In the genomic region with DNA sequence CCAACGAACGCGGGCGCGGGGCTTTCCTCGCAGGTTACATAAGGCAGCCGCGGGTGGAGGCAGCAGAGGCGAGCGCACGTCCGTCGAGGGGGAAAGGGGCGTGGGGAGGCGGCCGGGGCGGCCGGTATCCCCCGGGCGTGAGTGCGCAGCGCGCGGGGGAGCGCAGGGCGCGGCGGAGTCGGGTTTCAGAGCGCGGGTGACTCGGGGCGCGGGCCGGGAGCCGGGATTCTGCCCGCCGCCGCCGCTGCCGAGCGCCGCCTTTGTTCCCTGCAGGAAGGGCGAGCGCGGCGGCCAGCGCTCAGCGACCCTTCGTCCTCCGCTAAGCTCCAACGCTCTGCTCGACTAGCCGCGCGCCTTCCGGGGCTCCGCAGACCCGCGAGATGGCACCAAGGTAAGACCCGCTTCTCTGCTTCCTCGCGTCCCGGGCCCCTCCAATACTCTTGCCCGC, we compare ENCODE assay signal across 10 cellular contexts. TPM values are rescaled to one million over a fixed set of nuclear protein-coding genes. Genes with fewer than 3 reads are reported as not detected.
DNase-seq lines count a peak whose midpoint lies in the region; ATAC-seq, FAIRE-seq and TF ChIP-seq lines count a peak whose summit lies in the region.
"Had no signal": no experiment of that assay in that cellular context is flagged by ENCODE, and none has a peak within 500 bp of the region (broad histone marks: within the 10 kb centered on the region; RNA-seq: fewer than 3 reads in every experiment).

A gene (plus strand): TSS at position 226 of the 448 bp plus-strand sequence. CDS start 155 bp downstream, at position 381.

- H3K9ac ChIP-seq in iPS-15b (ENCODE audit: low read depth, low read length), result peak within 1 kb of the TSS; percentile 12
- H3K9ac ChIP-seq: KMS-11 had no signal

- TF ChIP-seq POLR2A in spleen (IDR thresholded peaks at IDR 0.05), result no peak

- H3K27me3 ChIP-seq in iPS-15b (ENCODE audit: control insufficient read depth, insufficient read depth, low read length) (peaks cover 62% of the 10 kb centered on the region), spleen (replicated peaks in 1 of 7) (peaks cover 3 to 63% (median 39%) of the 10 kb centered on the region in 7 donors)

- H3K27me3 Mint-ChIP-seq in activated naive CD8-positive, alpha-beta T cell, result peaks cover 40% of the 10 kb centered on the region

- H3K9me3 Mint-ChIP-seq in activated naive CD8-positive, alpha-beta T cell (ENCODE audit: low read depth), result no peaks in the 10 kb centered on the region

- no peak for FAIRE-seq in HTR-8/SVneo (lab: Jason Lieb, UNC)
- FAIRE-seq: A204.1 had no signal

- DNase-seq in DMS53 (lab: John Stamatoyannopoulos, UW) (peak; percentile 49), DMS53 treated with DMSO at 0.1 percent for 48 hours (lab: John Stamatoyannopoulos, UW; ENCODE audit: unreplicated experiment) (no peak), spleen (no peak), HTR-8/SVneo (ENCODE audit: insufficient read length, low spot score) (no peak), nucleus accumbens (lab: John Stamatoyannopoulos, UW) (no peak)

- peak within 1 kb of the TSS; percentile 63 for H3K4me3 Mint-ChIP-seq in activated naive CD8-positive, alpha-beta T cell

- H3K4me1 ChIP-seq in iPS-15b (ENCODE audit: control insufficient read depth, insufficient read depth, low read length) (peaks cover 3% of the 10 kb centered on the region), spleen (peaks cover 8 to 24% (median 17%) of the 10 kb centered on the region in 6 donors)

- 1 to 6% (median 3%) methylated on average over 25 to 65 of the region's 65 CpGs for WGBS in spleen, 5 donors

- TF ChIP-seq CTCF in spleen (IDR thresholded peaks at IDR 0.05 in 8 of 11, conservative IDR thresholded peaks at IDR 0.05 in 3 of 11), result no peak

- no peaks in the 10 kb centered on the region for H3K36me3 Mint-ChIP-seq in activated naive CD8-positive, alpha-beta T cell

- H3K4me3 ChIP-seq in iPS-15b (ENCODE audit: low read depth, low read length) (peak within 1 kb of the TSS; percentile 73), spleen (peak within 1 kb of the TSS; percentile 20 to 54 (median 33))

- ATAC-seq in HG03378 (IDR thresholded peaks at IDR 0.05; ENCODE audit: unreplicated experiment), result no peak

- H3K27ac ChIP-seq in spleen, result no peak within 1 kb of the TSS
- H3K27ac ChIP-seq: KMS-11 had no signal

- H3K27ac Mint-ChIP-seq in activated naive CD8-positive, alpha-beta T cell, result no peak within 1 kb of the TSS

- H3K9me3 ChIP-seq in iPS-15b (ENCODE audit: control insufficient read depth, insufficient read depth, low read length) (no peaks in the 10 kb centered on the region), spleen (no peaks in the 10 kb centered on the region)

- peaks cover 10% of the 10 kb centered on the region for H3K4me1 Mint-ChIP-seq in activated naive CD8-positive, alpha-beta T cell (ENCODE audit: low read depth)

- intact Hi-C loops in spleen (cut with DNase I; ENCODE audit: low total_unique reads), result no loop called here

- H3K36me3 ChIP-seq in iPS-15b (ENCODE audit: control insufficient read depth, insufficient read depth, low read length), result no peaks in the 10 kb centered on the region
- H3K36me3 ChIP-seq in spleen, result no peaks in the 10 kb centered on the region

RNA-seq across cellular contexts. Expression of the gene that starts here (rescaled TPM):
- 1 to 10 TPM in 6 of 7 donors, under 1 TPM in 1; 0.94 to 9.3 (median 3.2) TPM for total RNA-seq in spleen
- polyA plus RNA-seq in spleen, result 1 to 10 TPM in 2 of 3 donors, under 1 TPM in 1; 0.33 to 1.2 (median 1.1) TPM
